22 cellular contexts compared by ENCODE assay signal in the genomic region with DNA sequence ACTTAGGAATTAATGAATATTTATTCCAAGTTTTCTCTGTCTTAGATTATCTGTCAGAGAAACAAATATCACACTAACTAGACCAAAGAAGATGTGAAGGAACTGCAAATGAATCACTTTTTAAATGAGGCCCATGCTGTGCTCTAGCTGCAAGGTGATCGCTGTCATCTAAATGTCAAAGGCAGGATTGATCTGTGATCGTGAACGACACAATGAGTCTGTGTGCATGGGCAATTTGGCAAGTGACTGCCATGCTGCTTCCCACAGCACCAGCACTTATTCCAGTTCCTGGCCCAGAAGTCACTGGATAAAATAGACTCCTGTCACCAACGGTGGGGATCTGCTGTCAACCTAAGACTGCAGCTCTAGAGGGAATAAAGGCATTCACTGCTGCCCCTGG.
DNase-seq lines count a peak whose midpoint lies in the region; FAIRE-seq and TF ChIP-seq lines count a peak whose summit lies in the region.
"Had no signal": no experiment of that assay in that cellular context is flagged by ENCODE, and none has a peak within 500 bp of the region (broad histone marks: within the 10 kb centered on the region; RNA-seq: fewer than 3 reads in every experiment).

No MANE protein-coding gene starts in this region.

- H3K27ac ChIP-seq in H9 (ENCODE audit: insufficient read length, low read depth, low read length) (no peak overlapping the region), H1 (ENCODE audit: low read depth, low read length) (no peak overlapping the region), trophoblast cell (ENCODE audit: low read depth, low read length) (no peak overlapping the region)
- H3K27ac ChIP-seq: BLaER1 treated with 17β-estradiol and CSF1 and Interleukin-3, amounts not matched to agents 10 nM and 100 nM had no signal

- FAIRE-seq in H1 (lab: Jason Lieb, UNC) = no peak
- FAIRE-seq: GM12892, HepG2, HTR-8/SVneo had no signal

- no peak for TF ChIP-seq EP300 in H1 (IDR thresholded peaks at IDR 0.05; ENCODE audit: borderline replicate concordance in 1 of 2, low read depth in 2 of 2, low read length in 2 of 2)

- H3K18ac ChIP-seq in H9 (ENCODE audit: insufficient read length, low read depth, low read length) (no peak overlapping the region), H1 (ENCODE audit: extremely low read depth, low read length) (no peak overlapping the region), trophoblast cell (ENCODE audit: low read length) (no peak overlapping the region)

- WGBS in H9 (ENCODE audit: extremely low coverage, insufficient read length, low lambda C conversion rate) = no CpG with 5 or more reads among the region's 4 CpGs
- 68% methylated on average over 4 of the region's 4 CpGs; no CpG with 5 or more reads in 1 of the 2 experiments for WGBS in H1 (ENCODE audit: extremely low coverage in 1 of 2, insufficient coverage in 1 of 2, insufficient read length in 1 of 2, insufficient replicate concordance in 2 of 2, low coverage in 1 of 2, low lambda C conversion rate in 2 of 2, missing lambda C conversion rate in 1 of 2), 2 experiments
- no CpG with 5 or more reads among the region's 4 CpGs for WGBS in trophoblast cell (ENCODE audit: extremely low coverage, insufficient coverage, insufficient read length)

- H2BK12ac ChIP-seq in H9 (ENCODE audit: insufficient read length, low read depth, low read length) = no peak overlapping the region
- H2BK12ac ChIP-seq in H1 (ENCODE audit: low read depth, low read length) = no peak overlapping the region
- no peak overlapping the region for H2BK12ac ChIP-seq in trophoblast cell (ENCODE audit: low read length)

- H2BK120ac ChIP-seq in H9 (ENCODE audit: low read depth, low read length, poor library complexity, severe bottlenecking) (no peak overlapping the region), H1 (replicated peaks; ENCODE audit: low read depth, low read length) (no peak overlapping the region), trophoblast cell (ENCODE audit: insufficient read depth, low read length, poor library complexity) (no peak overlapping the region)

- H2AFZ ChIP-seq in H9 (ENCODE audit: low read length) = no peak overlapping the region
- no peak overlapping the region for H2AFZ ChIP-seq in H1 (ENCODE audit: low read length)
- H2AFZ ChIP-seq in trophoblast cell (ENCODE audit: insufficient read depth, low read length, poor library complexity) = no peak overlapping the region

- H3K4ac ChIP-seq in H9 (ENCODE audit: low read depth, low read length) (no peak overlapping the region), H1 (replicated peaks; ENCODE audit: insufficient read length, low read depth, low read length) (no peak overlapping the region), trophoblast cell (ENCODE audit: low read depth, low read length) (no peak overlapping the region)

- H3T11ph ChIP-seq in H9 (ENCODE audit: low read length) = no peak overlapping the region

- H2BK15ac ChIP-seq in H9 (ENCODE audit: low read depth, low read length) (no peak overlapping the region), H1 (ENCODE audit: low read length) (no peak overlapping the region)

- POLR2A ChIA-PET in H1 (lab: Charles Lee; ENCODE audit: partially characterized antibody) = interaction anchor here (0.6 kb wide), 1 partner anchor 10 kb away, joined by 3 read pairs; no protein-coding TSS in a partner anchor

- peaks cover 12 to 14% of the 10 kb centered on the region in 2 experiments for H3K4me1 Mint-ChIP-seq in H9

- CTCF ChIA-PET in H1 (lab: Charles Lee; ENCODE audit: partially characterized antibody) = interaction anchor here (0.6 to 0.9 kb wide), 2 partner anchors 40 to 130 kb away, joined by 3 read pairs; no protein-coding TSS in a partner anchor

- H2AK5ac ChIP-seq in H9 (ENCODE audit: insufficient read length, low read length) (no peak overlapping the region), H1 (ENCODE audit: low read depth, low read length) (no peak overlapping the region), trophoblast cell (ENCODE audit: low read length) (no peak overlapping the region)

- DNase-seq in H9 (peak; percentile 55), H1 (ENCODE audit: low read depth in 1 of 2, low spot score in 2 of 2) (peak in 1 of 2 experiments; percentile 19), iPS DF 4.7 (ENCODE audit: extremely low read depth, low spot score) (peak; percentile 25), trophoblast cell (no peak), NCI-H1417 treated with DMSO at 0.1 percent for 48 hours (lab: John Stamatoyannopoulos, UW) (no peak), HCEC 1CT (no peak)
- DNase-seq in activated CD4-positive, CD25-positive, alpha-beta regulatory T cell (lab: John Stamatoyannopoulos, UW) = no peak
- DNase-seq: Calu3; CD8-positive, alpha-beta T cell; DMS53; DND-41; EL; GDM1; GOT3; KBM-7 had no signal

- no peaks in the 10 kb centered on the region for H3K27me3 ChIP-seq in H9 (ENCODE audit: insufficient read depth, low read length)
- no peaks in the 10 kb centered on the region for H3K27me3 ChIP-seq in H1 (replicated peaks in 1 of 4; ENCODE audit: control insufficient read depth in 3 of 4, extremely low read depth in 1 of 4, insufficient read depth in 3 of 4, low read length in 3 of 4)
- H3K27me3 ChIP-seq in trophoblast cell (ENCODE audit: insufficient read depth, low read length) = no peaks in the 10 kb centered on the region
- H3K27me3 ChIP-seq: BLaER1 treated with 17β-estradiol and CSF1 and Interleukin-3, amounts not matched to agents 10 nM and 100 nM had no signal

- H3K4me2 ChIP-seq in H9 (ENCODE audit: insufficient read depth, insufficient read length, low read length) (no peak overlapping the region), H1 (ENCODE audit: insufficient read depth in 1 of 2, low read depth in 2 of 2, low read length in 2 of 2) (no peak overlapping the region; a peak in 1 of 4 replicates), trophoblast cell (ENCODE audit: low read length) (no peak overlapping the region)
- H3K4me2 ChIP-seq: BLaER1 treated with 17β-estradiol and CSF1 and Interleukin-3, amounts not matched to agents 10 nM and 100 nM had no signal

- no peak overlapping the region for H3K27ac Mint-ChIP-seq in H9
- H3K27ac Mint-ChIP-seq: B cell; CD8-positive, alpha-beta T cell; IgD-negative memory B cell had no signal

- H3K79me1 ChIP-seq in H9 (ENCODE audit: insufficient read depth, low read depth, low read length, poor library complexity, severe bottlenecking) (no peaks in the 10 kb centered on the region), H1 (ENCODE audit: low read depth, low read length) (no peaks in the 10 kb centered on the region), trophoblast cell (ENCODE audit: low read length) (no peaks in the 10 kb centered on the region)

- no peak for TF ChIP-seq CTCF in H9 (conservative IDR thresholded peaks at IDR 0.05)
- TF ChIP-seq CTCF in H1 (IDR thresholded peaks at IDR 0.05; ENCODE audit: control extremely low read depth in 1 of 3, insufficient read depth in 1 of 3, low read depth in 1 of 3, low read length in 3 of 3) = no peak

- no peak for TF ChIP-seq POLR2A in H1 (IDR thresholded peaks at IDR 0.05; ENCODE audit: control extremely low read depth in 1 of 2, low read depth in 2 of 2, low read length in 2 of 2)

- H3K23me2 ChIP-seq in H9 (ENCODE audit: insufficient read length, low read depth, low read length, poor library complexity, severe bottlenecking) (no peaks in the 10 kb centered on the region), H1 (ENCODE audit: low read depth, low read length) (no peaks in the 10 kb centered on the region)

- H3K56ac ChIP-seq in H9 (ENCODE audit: insufficient read length, low read depth, low read length) (no peak overlapping the region), H1 (replicated peaks; ENCODE audit: insufficient read length, low read depth, low read length) (no peak overlapping the region)

- H3K4me3 ChIP-seq in H1 (ENCODE audit: extremely low read depth in 1 of 4, insufficient read depth in 2 of 4, low read depth in 3 of 4, low read length in 4 of 4) (no peak overlapping the region), trophoblast cell (ENCODE audit: low read depth, low read length) (peak overlapping the region; percentile 37)
- H3K4me3 ChIP-seq: BLaER1 treated with 17β-estradiol and CSF1 and Interleukin-3, amounts not matched to agents 10 nM and 100 nM; HAP-1 had no signal

- peaks cover 8% of the 10 kb centered on the region; the same call in 1 of the 2 replicates for H3K27me3 Mint-ChIP-seq in H9 (ENCODE audit: low read depth)

- H4K20me1 ChIP-seq in H9 (ENCODE audit: control insufficient read depth, insufficient read depth, insufficient read length) = no peaks in the 10 kb centered on the region
- H4K20me1 ChIP-seq in H1 (replicated peaks in 1 of 2; ENCODE audit: control insufficient read depth in 1 of 2, insufficient read depth in 2 of 2, low read length in 2 of 2) = no peaks in the 10 kb centered on the region
- H4K20me1 ChIP-seq: BLaER1 treated with 17β-estradiol and CSF1 and Interleukin-3, amounts not matched to agents 10 nM and 100 nM had no signal

- peaks cover 17 to 20% of the 10 kb centered on the region in 2 experiments for H3K9me3 Mint-ChIP-seq in H9

- no peak overlapping the region for H2BK20ac ChIP-seq in H9 (ENCODE audit: low read depth, low read length, poor library complexity, severe bottlenecking)
- H2BK20ac ChIP-seq in H1 (ENCODE audit: low read length) = no peak overlapping the region

- H3K4me3 Mint-ChIP-seq in H9 = no peak overlapping the region
- H3K4me3 Mint-ChIP-seq: B cell; CD8-positive, alpha-beta T cell; IgD-negative memory B cell had no signal

- peaks cover 6% of the 10 kb centered on the region; the same call in 1 of the 2 replicates for H3K4me1 ChIP-seq in H9 (ENCODE audit: insufficient read depth, low read length)
- peaks cover 0 to 3% (median 0%) of the 10 kb centered on the region in 4 experiments; a peak in 2 of 7 replicates for H3K4me1 ChIP-seq in H1 (replicated peaks in 1 of 4; ENCODE audit: control insufficient read depth in 3 of 4, insufficient read depth in 4 of 4, low read length in 3 of 4)
- no peaks in the 10 kb centered on the region for H3K4me1 ChIP-seq in trophoblast cell (ENCODE audit: control insufficient read depth in 1 of 2, insufficient read depth in 2 of 2, low read length in 2 of 2)
- H3K4me1 ChIP-seq: BLaER1 treated with 17β-estradiol and CSF1 and Interleukin-3, amounts not matched to agents 10 nM and 100 nM; HAP-1 had no signal

- no peak for TF ChIP-seq RAD21 in H1 (IDR thresholded peaks at IDR 0.05 in 1 of 2, conservative IDR thresholded peaks at IDR 0.05 in 1 of 2; ENCODE audit: low read depth in 2 of 2, low read length in 2 of 2)

- H3K79me2 ChIP-seq in H9 (ENCODE audit: insufficient read depth, low read length) (no peaks in the 10 kb centered on the region), H1 (ENCODE audit: control insufficient read depth in 1 of 2, insufficient read depth in 2 of 2, low read length in 2 of 2) (no peaks in the 10 kb centered on the region), trophoblast cell (ENCODE audit: control insufficient read depth, insufficient read depth, low read length, poor library complexity) (no peaks in the 10 kb centered on the region)

- H3K23ac ChIP-seq in H9 (ENCODE audit: insufficient read length, low read depth, low read length) = no peak overlapping the region
- no peak overlapping the region for H3K23ac ChIP-seq in H1 (ENCODE audit: insufficient read length)
- H3K23ac ChIP-seq in trophoblast cell (ENCODE audit: low read length) = no peak overlapping the region

- no peak overlapping the region for H3K14ac ChIP-seq in H9 (ENCODE audit: insufficient read depth, low read length)
- no peak overlapping the region for H3K14ac ChIP-seq in H1 (ENCODE audit: insufficient read length)
- no peak overlapping the region for H3K14ac ChIP-seq in trophoblast cell (ENCODE audit: low read length)

- H4K8ac ChIP-seq in H9 (replicated peaks; ENCODE audit: insufficient read length, low read depth, low read length) (no peak overlapping the region), H1 (ENCODE audit: extremely low read depth, insufficient read depth, low read length) (no peak overlapping the region), trophoblast cell (ENCODE audit: low read depth, low read length) (no peak overlapping the region)

- 0 out of 8 replicates have a peak, but pooled peaks cover 0 to 2% (median 0%) of the 10 kb centered on the region in 4 experiments for H3K36me3 ChIP-seq in H1 (ENCODE audit: control insufficient read depth in 2 of 4, insufficient read depth in 4 of 4, low read length in 3 of 4)
- H3K36me3 ChIP-seq in trophoblast cell (ENCODE audit: control insufficient read depth in 1 of 2, insufficient read depth in 2 of 2, low read length in 2 of 2) = no peaks in the 10 kb centered on the region
- H3K36me3 ChIP-seq: BLaER1 treated with 17β-estradiol and CSF1 and Interleukin-3, amounts not matched to agents 10 nM and 100 nM; HAP-1 had no signal

- H4K5ac ChIP-seq in H9 (ENCODE audit: insufficient read length, low read depth, low read length) = no peak overlapping the region
- H4K5ac ChIP-seq in H1 (ENCODE audit: insufficient read length, low read depth, low read length) = no peak overlapping the region

- no peak overlapping the region for H4K12ac ChIP-seq in trophoblast cell (ENCODE audit: low read depth, low read length)

- no peak overlapping the region for H4K91ac ChIP-seq in H9 (ENCODE audit: insufficient read length, low read depth, low read length)
- H4K91ac ChIP-seq in H1 (replicated peaks; ENCODE audit: insufficient read length, low read length) = no peak overlapping the region
- no peak overlapping the region for H4K91ac ChIP-seq in trophoblast cell (ENCODE audit: low read depth, low read length)

- H3K9me3 ChIP-seq in H9 (ENCODE audit: control insufficient read depth, low read depth, low read length) (no peaks in the 10 kb centered on the region), H1 (ENCODE audit: insufficient read depth in 2 of 2, low read depth in 1 of 2, low read length in 1 of 2) (peaks cover 12 to 17% of the 10 kb centered on the region in 2 experiments; a peak in 3 of 4 replicates), trophoblast cell (ENCODE audit: insufficient read depth, low read depth, low read length) (no peaks in the 10 kb centered on the region)
- H3K9me3 ChIP-seq: HAP-1 had no signal

- peaks cover 4 to 22% (median 15%) of the 10 kb centered on the region in 3 experiments; a peak in 4 of 7 replicates for H3K36me3 Mint-ChIP-seq in H9 (ENCODE audit: insufficient read depth in 1 of 3, low read depth in 3 of 3)
- H3K36me3 Mint-ChIP-seq: CD8-positive, alpha-beta T cell; IgD-negative memory B cell had no signal

- H3K9ac ChIP-seq in H9 (ENCODE audit: extremely low read depth, insufficient read length, low read length) (no peak overlapping the region), H1 (replicated peaks in 1 of 4; ENCODE audit: extremely low read depth in 1 of 4, low read depth in 3 of 4, low read length in 3 of 4) (no peak overlapping the region), trophoblast cell (ENCODE audit: low read length) (peak overlapping the region; percentile 11)
- H3K9ac ChIP-seq: BLaER1 treated with 17β-estradiol and CSF1 and Interleukin-3, amounts not matched to agents 10 nM and 100 nM had no signal

- H2BK5ac ChIP-seq in H9 (ENCODE audit: insufficient read length, low read length) (no peak overlapping the region), H1 (ENCODE audit: low read depth, low read length) (no peak overlapping the region), trophoblast cell (ENCODE audit: low read depth, low read length, poor library complexity) (no peak overlapping the region)

Comparison
In these comparisons a context has a peak if more than half of its experiments do, and no peak if none do; other contexts are left out.
1. DNase-seq: peak in H9 (single experiment) and iPS DF 4.7 (single experiment); none in trophoblast cell (0 of 2), activated CD4-positive, CD25-positive, alpha-beta regulatory T cell (0 of 4), NCI-H1417 treated with DMSO at 0.1 percent for 48 hours (single experiment) and HCEC 1CT (single experiment).